In genomic region chr17:69060835-69061234, GRCh38 we compare ENCODE assay signal across 13 cellular contexts. TPM values are rescaled to one million over a fixed set of nuclear protein-coding genes. Genes with fewer than 3 reads are reported as not detected.
A peak's percentile ranks its signal among the peaks of the same experiment; 100 is the strongest.
DNase-seq lines count a peak whose midpoint lies in the region; ATAC-seq and TF ChIP-seq lines count a peak whose summit lies in the region.
"Had no signal": no experiment of that assay in that cellular context is flagged by ENCODE, and none has a peak within 500 bp of the region (broad histone marks: within the 10 kb centered on the region; RNA-seq: fewer than 3 reads in every experiment).

A gene with protein sequence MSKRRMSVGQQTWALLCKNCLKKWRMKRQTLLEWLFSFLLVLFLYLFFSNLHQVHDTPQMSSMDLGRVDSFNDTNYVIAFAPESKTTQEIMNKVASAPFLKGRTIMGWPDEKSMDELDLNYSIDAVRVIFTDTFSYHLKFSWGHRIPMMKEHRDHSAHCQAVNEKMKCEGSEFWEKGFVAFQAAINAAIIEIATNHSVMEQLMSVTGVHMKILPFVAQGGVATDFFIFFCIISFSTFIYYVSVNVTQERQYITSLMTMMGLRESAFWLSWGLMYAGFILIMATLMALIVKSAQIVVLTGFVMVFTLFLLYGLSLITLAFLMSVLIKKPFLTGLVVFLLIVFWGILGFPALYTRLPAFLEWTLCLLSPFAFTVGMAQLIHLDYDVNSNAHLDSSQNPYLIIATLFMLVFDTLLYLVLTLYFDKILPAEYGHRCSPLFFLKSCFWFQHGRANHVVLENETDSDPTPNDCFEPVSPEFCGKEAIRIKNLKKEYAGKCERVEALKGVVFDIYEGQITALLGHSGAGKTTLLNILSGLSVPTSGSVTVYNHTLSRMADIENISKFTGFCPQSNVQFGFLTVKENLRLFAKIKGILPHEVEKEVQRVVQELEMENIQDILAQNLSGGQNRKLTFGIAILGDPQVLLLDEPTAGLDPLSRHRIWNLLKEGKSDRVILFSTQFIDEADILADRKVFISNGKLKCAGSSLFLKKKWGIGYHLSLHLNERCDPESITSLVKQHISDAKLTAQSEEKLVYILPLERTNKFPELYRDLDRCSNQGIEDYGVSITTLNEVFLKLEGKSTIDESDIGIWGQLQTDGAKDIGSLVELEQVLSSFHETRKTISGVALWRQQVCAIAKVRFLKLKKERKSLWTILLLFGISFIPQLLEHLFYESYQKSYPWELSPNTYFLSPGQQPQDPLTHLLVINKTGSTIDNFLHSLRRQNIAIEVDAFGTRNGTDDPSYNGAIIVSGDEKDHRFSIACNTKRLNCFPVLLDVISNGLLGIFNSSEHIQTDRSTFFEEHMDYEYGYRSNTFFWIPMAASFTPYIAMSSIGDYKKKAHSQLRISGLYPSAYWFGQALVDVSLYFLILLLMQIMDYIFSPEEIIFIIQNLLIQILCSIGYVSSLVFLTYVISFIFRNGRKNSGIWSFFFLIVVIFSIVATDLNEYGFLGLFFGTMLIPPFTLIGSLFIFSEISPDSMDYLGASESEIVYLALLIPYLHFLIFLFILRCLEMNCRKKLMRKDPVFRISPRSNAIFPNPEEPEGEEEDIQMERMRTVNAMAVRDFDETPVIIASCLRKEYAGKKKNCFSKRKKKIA (N-terminal part only) (minus strand): TSS chr17:69060927. CDS start chr17:69051126, 9,801 bp downstream.

- DNase-seq in NCI-H146 (lab: John Stamatoyannopoulos, UW) = peak; percentile 23
- DNase-seq in NCI-H146 treated with DMSO at 0.1 percent for 48 hours (lab: John Stamatoyannopoulos, UW; ENCODE audit: unreplicated experiment) = no peak
- no peak for DNase-seq in esophagus muscularis mucosa (ENCODE audit: extremely low spot score)
- no peak for DNase-seq in type B pancreatic cell (ENCODE audit: extremely low spot score, unreplicated experiment)
- DNase-seq: activated CD8-positive, alpha-beta memory T cell treated with anti-CD3 and anti-CD28 coated beads, Interleukin-2, amount 10 ng/mL, durations not matched to agents 7 days and 5 days; effector memory CD8-positive, alpha-beta T cell; mesendoderm; NCI-H187 had no signal

- H3K27ac Mint-ChIP-seq in nephron (peak within 1 kb of the TSS; percentile 91 to 98 (median 91)), type B pancreatic cell (peak within 1 kb of the TSS; percentile 14)
- H3K27ac Mint-ChIP-seq: activated CD8-positive, alpha-beta memory T cell treated with anti-CD3 and anti-CD28 coated beads, Interleukin-2, amount 10 ng/mL, durations not matched to agents 7 days and 5 days; effector memory CD8-positive, alpha-beta T cell had no signal

- peaks cover 13% of the 10 kb centered on the region for H3K9me3 Mint-ChIP-seq in nephron
- peaks cover 6% of the 10 kb centered on the region for H3K9me3 Mint-ChIP-seq in type B pancreatic cell
- H3K9me3 Mint-ChIP-seq: effector memory CD8-positive, alpha-beta T cell had no signal

- no peak for TF ChIP-seq POLR2A in esophagus muscularis mucosa (IDR thresholded peaks at IDR 0.05; ENCODE audit: low read depth)

- no peak for ATAC-seq in HG03097 (IDR thresholded peaks at IDR 0.05; ENCODE audit: low FRiP score, unreplicated experiment)
- ATAC-seq in HG03135 (IDR thresholded peaks at IDR 0.05; ENCODE audit: unreplicated experiment) = no peak
- no peak for ATAC-seq in GM21786 (IDR thresholded peaks at IDR 0.05; ENCODE audit: unreplicated experiment)
- ATAC-seq: activated CD8-positive, alpha-beta memory T cell treated with anti-CD3 and anti-CD28 coated beads, Interleukin-2, amount 10 ng/mL, durations not matched to agents 7 days and 5 days; effector memory CD8-positive, alpha-beta T cell had no signal

- intact Hi-C loops in esophagus muscularis mucosa (cut with DNase I) = no loop called here

- H3K27ac ChIP-seq in esophagus muscularis mucosa (replicated peaks in 1 of 4) = peak within 1 kb of the TSS; percentile 30 to 51 (median 40)
- H3K27ac ChIP-seq: 22Rv1 had no signal

- TF ChIP-seq CTCF in esophagus muscularis mucosa (IDR thresholded peaks at IDR 0.05) = no peak
- TF ChIP-seq CTCF in nephron (IDR thresholded peaks at IDR 0.05; ENCODE audit: unreplicated experiment in 3 of 3) = no peak
- no peak for TF ChIP-seq CTCF in type B pancreatic cell (conservative IDR thresholded peaks at IDR 0.05)

- peaks cover 0 to 8% (median 0%) of the 10 kb centered on the region in 4 donors for H3K9me3 ChIP-seq in esophagus muscularis mucosa

- H3K27me3 Mint-ChIP-seq in nephron (ENCODE audit: low read depth) (no peaks in the 10 kb centered on the region), type B pancreatic cell (no peaks in the 10 kb centered on the region)

- 3% methylated on average over 2 of the region's 2 CpGs for WGBS in esophagus muscularis mucosa

- TF ChIP-seq EP300 in esophagus muscularis mucosa (IDR thresholded peaks at IDR 0.05) = no peak

- no peaks in the 10 kb centered on the region for H3K27me3 ChIP-seq in esophagus muscularis mucosa

- peak within 1 kb of the TSS; percentile 17 to 42 (median 24) for H3K4me3 ChIP-seq in esophagus muscularis mucosa

- peaks cover 0 to 7% (median 0%) of the 10 kb centered on the region in 4 donors for H3K36me3 ChIP-seq in esophagus muscularis mucosa

- H3K4me3 Mint-ChIP-seq in nephron (peak within 1 kb of the TSS in 2 of 3 experiments; percentile 15 to 34), type B pancreatic cell (peak within 1 kb of the TSS; percentile 29)
- H3K4me3 Mint-ChIP-seq: activated CD8-positive, alpha-beta memory T cell treated with anti-CD3 and anti-CD28 coated beads, Interleukin-2, amount 10 ng/mL, durations not matched to agents 7 days and 5 days; effector memory CD8-positive, alpha-beta T cell had no signal

- peaks cover 10% of the 10 kb centered on the region for H3K36me3 Mint-ChIP-seq in nephron (ENCODE audit: low read depth)
- peaks cover 15% of the 10 kb centered on the region for H3K36me3 Mint-ChIP-seq in type B pancreatic cell
- H3K36me3 Mint-ChIP-seq: activated CD8-positive, alpha-beta memory T cell treated with anti-CD3 and anti-CD28 coated beads, Interleukin-2, amount 10 ng/mL, durations not matched to agents 7 days and 5 days had no signal

- peaks cover 46% of the 10 kb centered on the region for H3K4me1 Mint-ChIP-seq in nephron
- peaks cover 16% of the 10 kb centered on the region for H3K4me1 Mint-ChIP-seq in type B pancreatic cell (ENCODE audit: unreplicated experiment)

- peaks cover 0 to 10% (median 3%) of the 10 kb centered on the region in 4 donors for H3K4me1 ChIP-seq in esophagus muscularis mucosa

RNA-seq across cellular contexts. Expression of the gene that starts here (rescaled TPM):
- total RNA-seq in esophagus muscularis mucosa = 10 to 100 TPM; 19.8 to 56.1 (median 26.0) TPM
- 0.19 and 5.0 TPM in 2 replicates for total RNA-seq in type B pancreatic cell (ENCODE audit: low replicate concordance)
- total RNA-seq: activated CD8-positive, alpha-beta memory T cell treated with anti-CD3 and anti-CD28 coated beads, Interleukin-2, amount 10 ng/mL, durations not matched to agents 7 days and 5 days had no signal
